ENCODE assay signal across 30 cellular contexts in the genomic region with DNA sequence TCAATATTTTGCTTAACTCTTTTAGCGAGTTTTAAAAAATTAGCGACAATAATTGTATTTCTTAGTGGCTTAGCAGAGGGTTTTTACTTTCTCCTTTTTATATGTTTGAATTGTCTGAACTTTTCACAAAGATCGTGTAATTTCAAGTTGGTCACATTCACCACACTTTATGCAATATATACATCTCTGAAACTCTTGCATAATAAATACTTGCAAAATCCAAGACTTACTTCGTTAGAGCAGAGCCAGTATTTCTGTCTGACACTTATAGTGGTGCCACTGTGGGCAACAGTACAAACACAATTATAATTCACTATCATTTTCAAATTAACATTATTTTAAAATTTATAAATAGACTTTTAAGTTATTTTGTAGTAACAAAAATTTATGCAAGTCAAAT.
"Had no signal": no experiment of that assay in that cellular context is flagged by ENCODE, and none has a peak within 500 bp of the region (broad histone marks: within the 10 kb centered on the region; RNA-seq: fewer than 3 reads in every experiment).

No MANE protein-coding gene starts in this region.

- FAIRE-seq: astrocyte, pancreas had no signal

- H3K4me3 Mint-ChIP-seq: activated CD4-positive, alpha-beta T cell treated with anti-CD3 and anti-CD28 coated beads, Interleukin-2, amount 10 ng/mL, durations not matched to agents 7 days and 5 days; activated CD8-positive, alpha-beta T cell treated with anti-CD3 and anti-CD28 coated beads for 36 hours; activated T-cell treated with anti-CD3 and anti-CD28 coated beads, Interleukin-2, amount 50 U/mL, for 4 hours; activated T-helper 17 cell treated with anti-CD3 and anti-CD28 coated beads, Interleukin-2, amount 50 U/mL, for 72 hours; effector memory CD8-positive, alpha-beta T cell; naive thymus-derived CD4-positive, alpha-beta T cell; stimulated activated memory B cell treated with anti-CD40 and anti-IgM and Interleukin-4, amounts not matched to agents 10 μg/mL and 1 μg/mL and 100 μg/mL, for 72 hours; stimulated activated naive CD8-positive, alpha-beta T cell treated with anti-CD3 and anti-CD28 coated beads, Interleukin-15, amount 100 ng/mL, for 72 hours; WTC11 had no signal

- DNase-seq: activated CD4-positive, alpha-beta T cell treated with anti-CD3 and anti-CD28 coated beads for 1 hour; activated CD4-positive, alpha-beta T cell treated with anti-CD3 and anti-CD28 coated beads, Interleukin-2, amount 10 ng/mL, durations not matched to agents 7 days and 5 days; activated CD8-positive, alpha-beta T cell treated with anti-CD3 and anti-CD28 coated beads for 36 hours; activated gamma-delta T cell treated with Interleukin-2 at 50 U/mL for 16 hours; activated naive CD4-positive, alpha-beta T cell treated with anti-CD3 and anti-CD28 coated beads, Interleukin-2, amount 50 U/mL, for 16 hours; activated T-cell treated with anti-CD3 and anti-CD28 coated beads, Interleukin-2, amount 50 U/mL, for 4 hours; amniotic stem cell; brain microvascular endothelial cell; dorsolateral prefrontal cortex; effector memory CD8-positive, alpha-beta T cell; foreskin fibroblast; heart left ventricle; midbrain; naive thymus-derived CD4-positive, alpha-beta T cell; nucleus accumbens; pancreas; retina; stimulated activated CD4-positive, alpha-beta T cell treated with anti-CD3 and anti-CD28 coated beads, Interleukin-12 subunit alpha, Interleukin-12 subunit beta, amount 100 ng/mL, for 4 hours; stimulated activated CD4-positive, alpha-beta T cell treated with anti-CD3 and anti-CD28 coated beads, Interleukin-4, amount 100 ng/mL, for 4 hours; stimulated activated CD8-positive, alpha-beta memory T cell treated with anti-CD3 and anti-CD28 coated beads, Interleukin-4, amount 100 ng/mL, for 48 hours; stimulated activated naive CD8-positive, alpha-beta T cell treated with anti-CD3 and anti-CD28 coated beads, Interleukin-15, amount 100 ng/mL, for 72 hours; substantia nigra; T1000; upper lobe of right lung had no signal

- ATAC-seq: activated CD8-positive, alpha-beta T cell treated with anti-CD3 and anti-CD28 coated beads for 36 hours; activated T-cell treated with anti-CD3 and anti-CD28 coated beads, Interleukin-2, amount 50 U/mL, for 4 hours; activated T-helper 17 cell treated with anti-CD3 and anti-CD28 coated beads, Interleukin-2, amount 50 U/mL, for 72 hours; effector memory CD8-positive, alpha-beta T cell; esophagus mucosa; heart left ventricle; naive thymus-derived CD4-positive, alpha-beta T cell; pancreas; sciatic nerve; stimulated activated memory B cell treated with anti-CD40 and anti-IgM and Interleukin-4, amounts not matched to agents 10 μg/mL and 1 μg/mL and 100 μg/mL, for 72 hours; stimulated activated naive CD8-positive, alpha-beta T cell treated with anti-CD3 and anti-CD28 coated beads, Interleukin-15, amount 100 ng/mL, for 72 hours; upper lobe of right lung; WTC11 had no signal

- H3K27me3 Mint-ChIP-seq: activated CD8-positive, alpha-beta T cell treated with anti-CD3 and anti-CD28 coated beads for 36 hours; stimulated activated memory B cell treated with anti-CD40 and anti-IgM and Interleukin-4, amounts not matched to agents 10 μg/mL and 1 μg/mL and 100 μg/mL, for 72 hours; stimulated activated naive CD8-positive, alpha-beta T cell treated with anti-CD3 and anti-CD28 coated beads, Interleukin-15, amount 100 ng/mL, for 72 hours had no signal

- H3K27ac Mint-ChIP-seq: activated CD4-positive, alpha-beta T cell treated with anti-CD3 and anti-CD28 coated beads, Interleukin-2, amount 10 ng/mL, durations not matched to agents 7 days and 5 days; activated CD8-positive, alpha-beta T cell treated with anti-CD3 and anti-CD28 coated beads for 36 hours; activated T-helper 17 cell treated with anti-CD3 and anti-CD28 coated beads, Interleukin-2, amount 50 U/mL, for 72 hours; effector memory CD8-positive, alpha-beta T cell; naive thymus-derived CD4-positive, alpha-beta T cell; stimulated activated memory B cell treated with anti-CD40 and anti-IgM and Interleukin-4, amounts not matched to agents 10 μg/mL and 1 μg/mL and 100 μg/mL, for 72 hours; stimulated activated naive CD8-positive, alpha-beta T cell treated with anti-CD3 and anti-CD28 coated beads, Interleukin-15, amount 100 ng/mL, for 72 hours; WTC11 had no signal

- H3K4me1 Mint-ChIP-seq: activated CD4-positive, alpha-beta T cell treated with anti-CD3 and anti-CD28 coated beads, Interleukin-2, amount 10 ng/mL, durations not matched to agents 7 days and 5 days; activated T-helper 17 cell treated with anti-CD3 and anti-CD28 coated beads, Interleukin-2, amount 50 U/mL, for 72 hours; naive thymus-derived CD4-positive, alpha-beta T cell; stimulated activated memory B cell treated with anti-CD40 and anti-IgM and Interleukin-4, amounts not matched to agents 10 μg/mL and 1 μg/mL and 100 μg/mL, for 72 hours; stimulated activated naive CD8-positive, alpha-beta T cell treated with anti-CD3 and anti-CD28 coated beads, Interleukin-15, amount 100 ng/mL, for 72 hours; WTC11 had no signal

- H3K36me3 Mint-ChIP-seq: naive thymus-derived CD4-positive, alpha-beta T cell; stimulated activated memory B cell treated with anti-CD40 and anti-IgM and Interleukin-4, amounts not matched to agents 10 μg/mL and 1 μg/mL and 100 μg/mL, for 72 hours; WTC11 had no signal

- H3K9me3 Mint-ChIP-seq: activated CD4-positive, alpha-beta T cell treated with anti-CD3 and anti-CD28 coated beads, Interleukin-2, amount 10 ng/mL, durations not matched to agents 7 days and 5 days; activated CD8-positive, alpha-beta T cell treated with anti-CD3 and anti-CD28 coated beads for 36 hours; activated T-cell treated with anti-CD3 and anti-CD28 coated beads, Interleukin-2, amount 50 U/mL, for 4 hours; activated T-helper 17 cell treated with anti-CD3 and anti-CD28 coated beads, Interleukin-2, amount 50 U/mL, for 72 hours; effector memory CD8-positive, alpha-beta T cell; naive thymus-derived CD4-positive, alpha-beta T cell; stimulated activated memory B cell treated with anti-CD40 and anti-IgM and Interleukin-4, amounts not matched to agents 10 μg/mL and 1 μg/mL and 100 μg/mL, for 72 hours; stimulated activated naive CD8-positive, alpha-beta T cell treated with anti-CD3 and anti-CD28 coated beads, Interleukin-15, amount 100 ng/mL, for 72 hours had no signal
